ENCODE assay signal across 8 cellular contexts in the genomic region with DNA sequence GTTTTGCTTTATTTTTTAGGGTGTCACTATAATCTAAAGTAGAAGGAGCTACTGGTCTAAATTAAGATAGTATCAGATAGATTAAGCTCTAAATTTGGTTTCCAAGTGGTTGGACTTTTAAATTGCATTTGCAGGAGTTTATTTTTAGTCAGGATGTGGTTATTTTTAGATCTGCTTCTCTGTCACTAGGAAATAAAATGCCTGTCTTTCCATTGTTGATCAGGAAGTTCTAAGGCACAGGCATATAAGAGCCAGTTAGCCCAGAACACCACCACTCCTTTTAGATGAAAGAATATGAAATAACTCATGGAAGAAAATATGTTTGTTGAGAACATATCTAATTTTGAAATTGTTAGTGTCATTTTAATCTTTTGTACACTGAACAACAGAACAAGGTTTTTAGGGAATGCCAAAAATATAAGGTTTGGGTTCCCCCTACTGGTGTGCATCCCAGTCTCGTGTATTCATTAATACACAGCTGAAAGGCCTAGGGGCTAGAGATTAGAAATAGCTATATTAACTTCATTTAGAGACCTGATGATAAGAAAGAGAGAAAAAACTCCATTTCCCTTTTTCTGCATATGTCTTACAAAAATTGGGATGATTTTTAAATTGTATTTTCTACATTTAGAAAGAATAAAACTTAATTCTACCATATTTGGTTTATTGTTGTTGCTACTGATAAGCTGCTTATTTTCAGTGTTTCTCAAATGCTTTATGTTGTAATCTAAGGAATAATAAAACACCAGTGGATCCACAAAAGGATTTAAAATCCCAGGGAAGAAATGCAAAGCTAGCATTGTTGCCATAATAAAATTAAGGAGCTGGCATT.
DNase-seq lines count a peak whose midpoint lies in the region; ATAC-seq and TF ChIP-seq lines count a peak whose summit lies in the region.

No MANE protein-coding gene starts in this region.

- no peak overlapping the region for H3K4me3 ChIP-seq in GM06990 (replicated peaks; ENCODE audit: low read depth, low read length)
- H3K4me3 ChIP-seq in fibroblast of villous mesenchyme (ENCODE audit: low read depth, low read length): no peak overlapping the region

- no peaks in the 10 kb centered on the region for H3K27me3 ChIP-seq in GM06990 (replicated peaks; ENCODE audit: control insufficient read depth, insufficient read depth, low read length)

- peak; percentile 65 for TF ChIP-seq CTCF in AG09319 (IDR thresholded peaks at IDR 0.05; ENCODE audit: low read depth, low read length)
- TF ChIP-seq CTCF in GM06990 (IDR thresholded peaks at IDR 0.05; ENCODE audit: insufficient read depth, low read length, poor library complexity, severe bottlenecking): peak; percentile 40
- peak; percentile 73 for TF ChIP-seq CTCF in fibroblast of villous mesenchyme (IDR thresholded peaks at IDR 0.05; ENCODE audit: insufficient read depth, low read depth, low read length)
- peak; percentile 80 for TF ChIP-seq CTCF in osteocyte (IDR thresholded peaks at IDR 0.05)

- DNase-seq in AG09319 (ENCODE audit: extremely low read depth, low read depth) (no peak), GM06990 (ENCODE audit: extremely low read depth, insufficient read length) (no peak), NCI-H2081 treated with DMSO at 0.1 percent for 48 hours (lab: John Stamatoyannopoulos, UW) (peak; percentile 45), fibroblast of villous mesenchyme (ENCODE audit: low read depth) (peak; percentile 60), osteocyte (ENCODE audit: extremely low spot score, unreplicated experiment) (no peak)
- DNase-seq in activated CD4-positive, alpha-beta T cell treated with anti-CD3 and anti-CD28 coated beads for 48 hours: peak; percentile 27

- H3K9me3 Mint-ChIP-seq in osteocyte (ENCODE audit: unreplicated experiment): no peaks in the 10 kb centered on the region

- H3K27ac Mint-ChIP-seq in osteocyte (ENCODE audit: unreplicated experiment): peak overlapping the region; percentile 78

- ATAC-seq in GM18519 (IDR thresholded peaks at IDR 0.05; ENCODE audit: low FRiP score, unreplicated experiment) (no peak), GM18861 (IDR thresholded peaks at IDR 0.05; ENCODE audit: unreplicated experiment) (no peak)

- no peaks in the 10 kb centered on the region; the same call in none of the 2 replicates for H3K36me3 ChIP-seq in GM06990 (ENCODE audit: control insufficient read depth, insufficient read depth, low read length)

- H3K4me1 Mint-ChIP-seq in osteocyte (ENCODE audit: unreplicated experiment): peaks cover 29% of the 10 kb centered on the region

- H3K27me3 Mint-ChIP-seq in osteocyte (ENCODE audit: unreplicated experiment): no peaks in the 10 kb centered on the region

- no peak overlapping the region for H3K4me3 Mint-ChIP-seq in osteocyte (ENCODE audit: unreplicated experiment)

- peaks cover 1% of the 10 kb centered on the region for H3K36me3 Mint-ChIP-seq in osteocyte (ENCODE audit: unreplicated experiment)

Comparison
In these comparisons a context has a peak if more than half of its experiments do, and no peak if none do; other contexts are left out.
1. DNase-seq: peak in NCI-H2081 treated with DMSO at 0.1 percent for 48 hours (single experiment), activated CD4-positive, alpha-beta T cell treated with anti-CD3 and anti-CD28 coated beads for 48 hours (single experiment) and fibroblast of villous mesenchyme (single experiment); none in AG09319 (single experiment), GM06990 (single experiment) and osteocyte (single experiment).
2. Peak in every context shown above with its lines, with median percentiles within 50 percentile points of each other: CTCF ChIP-seq.